8 cellular contexts compared by ENCODE assay signal in the genomic region with DNA sequence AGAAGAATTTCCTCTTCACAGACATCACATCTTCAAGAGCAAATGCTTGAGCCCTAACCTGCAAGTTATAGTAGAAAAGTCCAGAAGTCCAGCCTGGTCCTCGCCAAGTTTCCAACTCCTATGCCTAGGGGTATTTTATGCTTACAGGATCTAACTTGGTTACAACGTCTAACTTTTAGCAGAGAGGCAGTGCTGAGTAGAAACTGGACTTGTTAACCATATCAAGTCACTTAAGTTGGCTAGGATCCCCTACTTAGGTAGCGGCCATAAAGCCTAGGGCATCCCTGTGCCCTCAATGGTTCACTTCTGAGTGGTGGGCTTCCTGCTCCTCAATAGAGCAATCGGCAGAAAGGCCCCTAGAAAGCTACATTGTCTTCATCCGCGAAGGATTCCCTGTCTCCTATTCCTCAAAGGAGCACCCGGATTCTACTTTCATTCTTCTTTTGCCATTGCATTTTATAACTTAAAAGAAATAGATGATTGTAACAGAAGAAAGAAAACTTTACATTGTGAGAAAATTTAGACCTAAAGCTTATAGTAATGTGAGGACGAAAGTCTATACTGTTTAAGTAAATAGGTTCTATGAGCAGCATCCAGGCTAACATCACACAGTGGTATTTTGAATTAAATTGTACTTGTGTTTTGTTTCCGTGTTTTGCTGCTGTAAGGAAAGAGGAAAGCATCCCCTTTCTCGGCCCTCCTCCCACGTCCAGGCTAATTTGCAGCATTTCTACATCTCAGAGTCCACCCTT. TPM values are rescaled to one million over a fixed set of nuclear protein-coding genes. Genes with fewer than 3 reads are reported as not detected.
DNase-seq lines count a peak whose midpoint lies in the region; ATAC-seq and TF ChIP-seq lines count a peak whose summit lies in the region.

No MANE protein-coding gene starts in this region.

- H3K9me3 Mint-ChIP-seq in Calu3 (ENCODE audit: low read depth, unreplicated experiment) = no peaks in the 10 kb centered on the region

- peaks cover 44% of the 10 kb centered on the region for H3K4me1 Mint-ChIP-seq in Calu3 (ENCODE audit: low read depth, unreplicated experiment)

- no TSS peak for BruUV-seq in Calu3 (replicated peaks; lab: Mats Ljungman, UMichigan)

- no peaks in the 10 kb centered on the region for H3K27me3 ChIP-seq in SJSA1 (replicated peaks)
- H3K27me3 ChIP-seq in rectal smooth muscle tissue (ENCODE audit: control insufficient read depth, insufficient read depth, low read length) = no peaks in the 10 kb centered on the region

- peaks cover 8% of the 10 kb centered on the region for H3K36me3 ChIP-seq in SJSA1
- H3K36me3 ChIP-seq in rectal smooth muscle tissue (ENCODE audit: control insufficient read depth, insufficient read depth, low read length) = no peaks in the 10 kb centered on the region

- H3K4me3 Mint-ChIP-seq in Calu3 (ENCODE audit: low read depth, unreplicated experiment) = peak overlapping the region; percentile 99

- H3K27ac Mint-ChIP-seq in Calu3 (ENCODE audit: unreplicated experiment) = peak overlapping the region; percentile 92

- H3K9me3 ChIP-seq in SJSA1 (replicated peaks) = no peaks in the 10 kb centered on the region

- no peaks in the 10 kb centered on the region for H3K27me3 Mint-ChIP-seq in Calu3 (ENCODE audit: unreplicated experiment)

- DNase-seq in Calu3 (no peak), SJSA1 (ENCODE audit: low read depth in 1 of 2, low spot score in 2 of 2) (no peak), fibroblast of mammary gland (ENCODE audit: low read depth) (peak; percentile 22), left lobe of liver (ENCODE audit: low spot score) (no peak), NCI-H1694 (lab: John Stamatoyannopoulos, UW) (no peak)
- DNase-seq in stimulated activated naive CD4-positive, alpha-beta T cell (lab: John Stamatoyannopoulos, UW) = no peak

- intact Hi-C loops in Calu3 (cut with micrococcal nuclease; ENCODE audit: unreplicated experiment) = no loop called here

- H3K9ac ChIP-seq in rectal smooth muscle tissue (ENCODE audit: low read length) = peak overlapping the region; percentile 61

- H3K27ac ChIP-seq in SJSA1 (no peak overlapping the region), rectal smooth muscle tissue (ENCODE audit: low read depth, low read length) (peak overlapping the region; percentile 85)

- peaks cover 61% of the 10 kb centered on the region for H3K36me3 Mint-ChIP-seq in Calu3 (ENCODE audit: insufficient read depth, unreplicated experiment)

- ATAC-seq in GM19324 (IDR thresholded peaks at IDR 0.05; ENCODE audit: low FRiP score, unreplicated experiment) (no peak), left lobe of liver (no peak)

- TF ChIP-seq CTCF in Calu3 (IDR thresholded peaks at IDR 0.05; ENCODE audit: unreplicated experiment) (no peak), fibroblast of mammary gland (conservative IDR thresholded peaks at IDR 0.05; ENCODE audit: control insufficient read depth, insufficient read depth, low read depth, low read length) (no peak)

- H3K4me1 ChIP-seq in SJSA1 (replicated peaks) (peaks cover 4% of the 10 kb centered on the region; the same call in 1 of the 2 replicates), rectal smooth muscle tissue (ENCODE audit: control insufficient read depth, insufficient read depth, low read length) (peaks cover 5% of the 10 kb centered on the region)

- H3K4me3 ChIP-seq in SJSA1 = peak overlapping the region; percentile 77
- peak overlapping the region; percentile 81 for H3K4me3 ChIP-seq in fibroblast of mammary gland (ENCODE audit: control insufficient read depth, low read depth, low read length)
- H3K4me3 ChIP-seq in rectal smooth muscle tissue (ENCODE audit: low read length) = peak overlapping the region; percentile 91

- CTCF ChIA-PET in Calu3 (lab: Charles Lee) = no interaction called here

RNA-seq across cellular contexts. Expression of a gene that starts 1.3 kb away (rescaled TPM):
- total RNA-seq in Calu3 (2022) = 139 and 177 TPM in 2 replicates
- 5.9 and 20.3 TPM in 2 replicates for total RNA-seq in SJSA1 (2014; rRNA removed; shearing (Covaris generic))
- total RNA-seq in left lobe of liver = 15.1 TPM
